Comparison of ENCODE assay signal across 23 cellular contexts in genomic region chr15:95563634-95564033, GRCh38.
"Had no signal": no experiment of that assay in that cellular context is flagged by ENCODE, and none has a peak within 500 bp of the region (broad histone marks: within the 10 kb centered on the region; RNA-seq: fewer than 3 reads in every experiment).

No MANE protein-coding gene starts in this region.

- H3K4me1 Mint-ChIP-seq: naive thymus-derived CD4-positive, alpha-beta T cell; stimulated activated naive B cell treated with anti-CD40 and anti-IgM and Interleukin-4, amounts not matched to agents 10 μg/mL and 1 μg/mL and 100 μg/mL, for 72 hours; stimulated activated naive CD8-positive, alpha-beta T cell treated with anti-CD3 and anti-CD28 coated beads, Interleukin-15, amount 100 ng/mL, for 72 hours had no signal

- H3K36me3 Mint-ChIP-seq: naive thymus-derived CD4-positive, alpha-beta T cell; stimulated activated naive B cell treated with anti-CD40 and anti-IgM and Interleukin-4, amounts not matched to agents 10 μg/mL and 1 μg/mL and 100 μg/mL, for 72 hours had no signal

- H3K9me3 ChIP-seq: gastroesophageal sphincter, left ventricle myocardium inferior, lower lobe of right lung, psoas muscle, spleen, testis, tibial nerve had no signal

- H3K27me3 ChIP-seq: gastroesophageal sphincter, spleen, testis, tibial nerve had no signal

- H3K4me3 Mint-ChIP-seq: immature natural killer cell; naive thymus-derived CD4-positive, alpha-beta T cell; nephron progenitor cell; stimulated activated naive B cell treated with anti-CD40 and anti-IgM and Interleukin-4, amounts not matched to agents 10 μg/mL and 1 μg/mL and 100 μg/mL, for 72 hours; stimulated activated naive CD8-positive, alpha-beta T cell treated with anti-CD3 and anti-CD28 coated beads, Interleukin-15, amount 100 ng/mL, for 72 hours had no signal

- H3K9me3 Mint-ChIP-seq: immature natural killer cell; stimulated activated naive CD8-positive, alpha-beta T cell treated with anti-CD3 and anti-CD28 coated beads, Interleukin-15, amount 100 ng/mL, for 72 hours had no signal

- DNase-seq: cortex of kidney; dorsolateral prefrontal cortex; effector CD8-positive, alpha-beta T cell; glutamatergic neuron; immature natural killer cell; kidney; left cardiac atrium; left ventricle myocardium inferior; lower lobe of right lung; naive thymus-derived CD4-positive, alpha-beta T cell; nephron progenitor cell; psoas muscle; spleen; stimulated activated CD4-positive, alpha-beta T cell treated with anti-CD3 and anti-CD28 coated beads, Interleukin-15, amount 100 ng/mL, for 24 hours; stimulated activated CD4-positive, alpha-beta T cell treated with anti-CD3 and anti-CD28 coated beads, Interleukin-1b, Interleukin-23, amount 100 ng/mL, for 48 hours; stimulated activated CD4-positive, alpha-beta T cell treated with anti-CD3 and anti-CD28 coated beads, Interleukin-4, amount 100 ng/mL, for 4 hours; stimulated activated naive B cell treated with anti-CD40 and anti-IgM and Interleukin-4, amounts not matched to agents 10 μg/mL and 1 μg/mL and 100 μg/mL, for 72 hours; stimulated activated naive CD8-positive, alpha-beta T cell treated with anti-CD3 and anti-CD28 coated beads, Interleukin-15, amount 100 ng/mL, for 72 hours; testis had no signal

- H3K27me3 Mint-ChIP-seq: stimulated activated naive B cell treated with anti-CD40 and anti-IgM and Interleukin-4, amounts not matched to agents 10 μg/mL and 1 μg/mL and 100 μg/mL, for 72 hours had no signal

- H3K36me3 ChIP-seq: gastroesophageal sphincter, left ventricle myocardium inferior, lower lobe of right lung, spleen, tibial nerve had no signal

- H3K27ac Mint-ChIP-seq: naive thymus-derived CD4-positive, alpha-beta T cell; nephron progenitor cell; stimulated activated naive B cell treated with anti-CD40 and anti-IgM and Interleukin-4, amounts not matched to agents 10 μg/mL and 1 μg/mL and 100 μg/mL, for 72 hours had no signal

- H3K4me3 ChIP-seq: dorsolateral prefrontal cortex, gastroesophageal sphincter, left ventricle myocardium inferior, lower lobe of right lung, psoas muscle, spleen, testis, tibial nerve had no signal

- ATAC-seq: esophagus mucosa; gastroesophageal sphincter; left cardiac atrium; lower lobe of right lung; naive thymus-derived CD4-positive, alpha-beta T cell; psoas muscle; sciatic nerve; stimulated activated naive B cell treated with anti-CD40 and anti-IgM and Interleukin-4, amounts not matched to agents 10 μg/mL and 1 μg/mL and 100 μg/mL, for 72 hours; stimulated activated naive CD8-positive, alpha-beta T cell treated with anti-CD3 and anti-CD28 coated beads, Interleukin-15, amount 100 ng/mL, for 72 hours had no signal

- H3K27ac ChIP-seq: dorsolateral prefrontal cortex, gastroesophageal sphincter, left ventricle myocardium inferior, lower lobe of right lung, psoas muscle, spleen, testis, tibial nerve had no signal

- H3K4me1 ChIP-seq: gastroesophageal sphincter, left ventricle myocardium inferior, lower lobe of right lung, psoas muscle, spleen, testis had no signal
